Comparison of ENCODE assay signal across 8 cellular contexts in genomic region chr3:30624451-30624850, GRCh38. TPM values are rescaled to one million over a fixed set of nuclear protein-coding genes. Genes with fewer than 3 reads are reported as not detected.
DNase-seq lines count a peak whose midpoint lies in the region; ATAC-seq and TF ChIP-seq lines count a peak whose summit lies in the region.
"Not testable (repeated sequence)": the region's sequence is repeated elsewhere in the genome, so short reads cannot be mapped to it uniquely, and the experiment has no call there.

No MANE protein-coding gene starts in this region.

- H3K9me3 Mint-ChIP-seq in HFFc6; T-cell; activated T-cell treated with anti-CD3 and anti-CD28 coated beads, Interleukin-2, amount 50 U/mL, for 24 hours; activated naive CD8-positive, alpha-beta T cell treated with anti-CD3 and anti-CD28 coated beads for 36 hours; naive thymus-derived CD8-positive, alpha-beta T cell; stimulated activated naive CD8-positive, alpha-beta T cell treated with anti-CD3 and anti-CD28 coated beads, Interleukin-15, amount 100 ng/mL, for 72 hours: not testable (repeated sequence)

- peak overlapping the region; percentile 18; the same call in 1 of the 2 replicates for H3K27ac Mint-ChIP-seq in HFFc6
- peak overlapping the region; percentile 93 for H3K27ac Mint-ChIP-seq in T-cell
- H3K27ac Mint-ChIP-seq in activated T-cell treated with anti-CD3 and anti-CD28 coated beads, Interleukin-2, amount 50 U/mL, for 24 hours: peak overlapping the region; percentile 100
- peak overlapping the region; percentile 99 for H3K27ac Mint-ChIP-seq in activated naive CD8-positive, alpha-beta T cell treated with anti-CD3 and anti-CD28 coated beads for 36 hours
- peak overlapping the region; percentile 89 to 100 (median 94) for H3K27ac Mint-ChIP-seq in naive thymus-derived CD8-positive, alpha-beta T cell
- peak overlapping the region; percentile 97 to 99 for H3K27ac Mint-ChIP-seq in stimulated activated naive CD8-positive, alpha-beta T cell treated with anti-CD3 and anti-CD28 coated beads, Interleukin-15, amount 100 ng/mL, for 72 hours

- H3K4me2 ChIP-seq in BLaER1: peak overlapping the region; percentile 14; the same call in 1 of the 2 replicates

- TF ChIP-seq CTCF in HFFc6 (IDR thresholded peaks at IDR 0.05); foreskin keratinocyte (conservative IDR thresholded peaks at IDR 0.05): not testable (repeated sequence)

- DNase-seq in HFFc6; T-cell; activated T-cell treated with anti-CD3 and anti-CD28 coated beads, Interleukin-2, amount 50 U/mL, for 24 hours; activated naive CD8-positive, alpha-beta T cell treated with anti-CD3 and anti-CD28 coated beads for 36 hours; foreskin keratinocyte; naive thymus-derived CD8-positive, alpha-beta T cell; stimulated activated naive CD8-positive, alpha-beta T cell treated with anti-CD3 and anti-CD28 coated beads, Interleukin-15, amount 100 ng/mL, for 72 hours: not testable (repeated sequence)

- POLR2A ChIA-PET in T-cell (lab: Charles Lee): interaction anchor here (0.6 to 0.9 kb wide), 4 partner anchors 13 to 55 kb away, joined by 3 to 4 read pairs (median 4); no protein-coding TSS in a partner anchor
- POLR2A ChIA-PET in naive thymus-derived CD8-positive, alpha-beta T cell (lab: Charles Lee): interaction anchor here (0.7 to 2.1 kb wide), 7 partner anchors 11 to 305 kb away, joined by 3 to 11 read pairs (median 3); no protein-coding TSS in a partner anchor

- ATAC-seq in T-cell (replicated peaks in 1 of 4); foreskin keratinocyte; naive thymus-derived CD8-positive, alpha-beta T cell; stimulated activated naive CD8-positive, alpha-beta T cell treated with anti-CD3 and anti-CD28 coated beads, Interleukin-15, amount 100 ng/mL, for 72 hours: not testable (repeated sequence)

- CTCF ChIA-PET in T-cell (lab: Charles Lee): interaction anchor here (0.9 kb wide), 3 partner anchors 11 to 305 kb away, joined by 3 to 4 read pairs (median 3); no protein-coding TSS in a partner anchor

- not testable (repeated sequence) for H3K9me3 ChIP-seq in BLaER1

- H3K27me3 Mint-ChIP-seq in HFFc6 (ENCODE audit: insufficient read depth); T-cell; activated T-cell treated with anti-CD3 and anti-CD28 coated beads, Interleukin-2, amount 50 U/mL, for 24 hours; activated naive CD8-positive, alpha-beta T cell treated with anti-CD3 and anti-CD28 coated beads for 36 hours; naive thymus-derived CD8-positive, alpha-beta T cell; stimulated activated naive CD8-positive, alpha-beta T cell treated with anti-CD3 and anti-CD28 coated beads, Interleukin-15, amount 100 ng/mL, for 72 hours: not testable (repeated sequence)

- H3K9ac ChIP-seq in BLaER1: not testable (repeated sequence)

- peaks cover 36% of the 10 kb centered on the region for H3K36me3 Mint-ChIP-seq in HFFc6 (ENCODE audit: low read depth)
- peaks cover 59% of the 10 kb centered on the region for H3K36me3 Mint-ChIP-seq in T-cell
- H3K36me3 Mint-ChIP-seq in activated T-cell treated with anti-CD3 and anti-CD28 coated beads, Interleukin-2, amount 50 U/mL, for 24 hours (ENCODE audit: low read depth): peaks cover 90% of the 10 kb centered on the region
- peaks cover 79% of the 10 kb centered on the region for H3K36me3 Mint-ChIP-seq in activated naive CD8-positive, alpha-beta T cell treated with anti-CD3 and anti-CD28 coated beads for 36 hours
- H3K36me3 Mint-ChIP-seq in naive thymus-derived CD8-positive, alpha-beta T cell: peaks cover 21 to 76% (median 47%) of the 10 kb centered on the region in 3 donors

- H3K36me3 ChIP-seq in BLaER1: peaks cover 89% of the 10 kb centered on the region

- H3K4me3 Mint-ChIP-seq in HFFc6: not testable (repeated sequence)
- H3K4me3 Mint-ChIP-seq in T-cell: peak overlapping the region in 2 of 3 donors; percentile 43 to 97
- H3K4me3 Mint-ChIP-seq in activated T-cell treated with anti-CD3 and anti-CD28 coated beads, Interleukin-2, amount 50 U/mL, for 24 hours: peak overlapping the region; percentile 67
- peak overlapping the region; percentile 74 for H3K4me3 Mint-ChIP-seq in activated naive CD8-positive, alpha-beta T cell treated with anti-CD3 and anti-CD28 coated beads for 36 hours
- peak overlapping the region in 9 of 10 donors; percentile 45 to 78 (median 71) for H3K4me3 Mint-ChIP-seq in naive thymus-derived CD8-positive, alpha-beta T cell
- peak overlapping the region; percentile 83 to 88 for H3K4me3 Mint-ChIP-seq in stimulated activated naive CD8-positive, alpha-beta T cell treated with anti-CD3 and anti-CD28 coated beads, Interleukin-15, amount 100 ng/mL, for 72 hours

- H4K20me1 ChIP-seq in BLaER1: peaks cover 100% of the 10 kb centered on the region

- H3K27ac ChIP-seq in BLaER1: not testable (repeated sequence)
- peak overlapping the region; percentile 55 for H3K27ac ChIP-seq in foreskin keratinocyte

- H3K4me3 ChIP-seq in BLaER1: not testable (repeated sequence)

- H3K4me1 Mint-ChIP-seq in HFFc6 (ENCODE audit: low read depth) (peaks cover 78% of the 10 kb centered on the region), T-cell (peaks cover 94 to 96% (median 95%) of the 10 kb centered on the region in 3 donors)
- H3K4me1 Mint-ChIP-seq in activated T-cell treated with anti-CD3 and anti-CD28 coated beads, Interleukin-2, amount 50 U/mL, for 24 hours (ENCODE audit: low read depth): peaks cover 94% of the 10 kb centered on the region
- peaks cover 86% of the 10 kb centered on the region for H3K4me1 Mint-ChIP-seq in activated naive CD8-positive, alpha-beta T cell treated with anti-CD3 and anti-CD28 coated beads for 36 hours
- H3K4me1 Mint-ChIP-seq in naive thymus-derived CD8-positive, alpha-beta T cell: peaks cover 46 to 99% (median 88%) of the 10 kb centered on the region in 4 donors
- H3K4me1 Mint-ChIP-seq in stimulated activated naive CD8-positive, alpha-beta T cell treated with anti-CD3 and anti-CD28 coated beads, Interleukin-15, amount 100 ng/mL, for 72 hours: peaks cover 97% of the 10 kb centered on the region

- H3K27me3 ChIP-seq in BLaER1, foreskin keratinocyte: not testable (repeated sequence)

- H3K4me1 ChIP-seq in BLaER1 (peaks cover 99% of the 10 kb centered on the region), foreskin keratinocyte (peaks cover 47% of the 10 kb centered on the region)

RNA-seq across cellular contexts. Expression of gene TGFBR2, which starts 18.1 kb away (rescaled TPM):
- total RNA-seq in HFFc6 (2021; fragmentation: NEBNext Ultra II Directional; extraction: Animal tissue kit (Norgen Biotek cat#: 25700)): 100 to 1,000 TPM in 4 of 6 experiments, 10 to 100 TPM in 2; 78.5 to 135 (median 118) TPM
- total RNA-seq in T-cell (100 to 1,000 TPM; 114 to 145 (median 127) TPM), foreskin keratinocyte (125 TPM in 2 replicates)
- total RNA-seq in activated naive CD8-positive, alpha-beta T cell treated with anti-CD3 and anti-CD28 coated beads for 36 hours: 10 to 100 TPM; 64.1 to 65.1 TPM
- 38.6 and 47.4 TPM in 2 replicates for polyA plus RNA-seq in foreskin keratinocyte
- 100 to 1,000 TPM; 260 to 268 TPM for total RNA-seq in naive thymus-derived CD8-positive, alpha-beta T cell
- polyA plus RNA-seq in naive thymus-derived CD8-positive, alpha-beta T cell: 100 to 1,000 TPM; 128 to 226 (median 131) TPM

Comparison
In these comparisons a context has a peak if more than half of its experiments do, and no peak if none do; other contexts are left out.
1. H3K27ac Mint-ChIP-seq: peak in every context shown above with its lines; median percentile 100 in activated T-cell treated with anti-CD3 and anti-CD28 coated beads, Interleukin-2, amount 50 U/mL, for 24 hours; 99 in activated naive CD8-positive, alpha-beta T cell treated with anti-CD3 and anti-CD28 coated beads for 36 hours; 98 in stimulated activated naive CD8-positive, alpha-beta T cell treated with anti-CD3 and anti-CD28 coated beads, Interleukin-15, amount 100 ng/mL, for 72 hours; 94 in naive thymus-derived CD8-positive, alpha-beta T cell; 93 in T-cell; 18 in HFFc6.